17 cellular contexts compared by ENCODE assay signal in genomic region chr11:58061813-58062212, GRCh38. TPM values are rescaled to one million over a fixed set of nuclear protein-coding genes. Genes with fewer than 3 reads are reported as not detected.
A peak's percentile ranks its signal among the peaks of the same experiment; 100 is the strongest.
DNase-seq lines count a peak whose midpoint lies in the region; ATAC-seq and TF ChIP-seq lines count a peak whose summit lies in the region.
"Had no signal": no experiment of that assay in that cellular context is flagged by ENCODE, and none has a peak within 500 bp of the region (broad histone marks: within the 10 kb centered on the region; RNA-seq: fewer than 3 reads in every experiment).

No MANE protein-coding gene starts in this region.

- H3K36me3 ChIP-seq in stomach: no peaks in the 10 kb centered on the region
- H3K36me3 ChIP-seq: BLaER1 treated with 17β-estradiol and CSF1 and Interleukin-3, amounts not matched to agents 10 nM and 100 nM; left ventricle myocardium inferior had no signal

- no peak for TF ChIP-seq EP300 in stomach (IDR thresholded peaks at IDR 0.05)

- H3K9me3 ChIP-seq in stomach: no peaks in the 10 kb centered on the region
- H3K9me3 ChIP-seq: BLaER1 treated with 17β-estradiol and CSF1 and Interleukin-3, amounts not matched to agents 10 nM and 100 nM; left ventricle myocardium inferior had no signal

- TF ChIP-seq CTCF in fibroblast of mammary gland (conservative IDR thresholded peaks at IDR 0.05; ENCODE audit: control insufficient read depth, insufficient read depth, low read depth, low read length) (no peak), stomach (IDR thresholded peaks at IDR 0.05) (no peak)

- WGBS in stomach, 5 donors: 56 to 68% (median 60%) methylated on average over 6 of the region's 6 CpGs

- no peak overlapping the region for H3K27ac ChIP-seq in stomach
- H3K27ac ChIP-seq: BLaER1 treated with 17β-estradiol and CSF1 and Interleukin-3, amounts not matched to agents 10 nM and 100 nM; left ventricle myocardium inferior had no signal

- no peak for TF ChIP-seq POLR2A in stomach (IDR thresholded peaks at IDR 0.05)

- peaks cover 0 to 9% (median 7%) of the 10 kb centered on the region in 4 donors for H3K4me1 ChIP-seq in stomach

- no peak overlapping the region for H3K4me3 ChIP-seq in fibroblast of mammary gland (ENCODE audit: control insufficient read depth, low read depth, low read length)
- H3K4me3 ChIP-seq in stomach: no peak overlapping the region
- H3K4me3 ChIP-seq: BLaER1 treated with 17β-estradiol and CSF1 and Interleukin-3, amounts not matched to agents 10 nM and 100 nM; left ventricle myocardium inferior had no signal

- intact Hi-C loops in stomach (cut with DNase I; ENCODE audit: low total_unique reads): no loop called here

- H3K27me3 ChIP-seq in stomach: no peaks in the 10 kb centered on the region
- H3K27me3 ChIP-seq: BLaER1 treated with 17β-estradiol and CSF1 and Interleukin-3, amounts not matched to agents 10 nM and 100 nM had no signal

- ATAC-seq in GM18858 (IDR thresholded peaks at IDR 0.05; ENCODE audit: unreplicated experiment): peak; percentile 49
- ATAC-seq in GM18498 (IDR thresholded peaks at IDR 0.05; ENCODE audit: unreplicated experiment): no peak
- no peak for ATAC-seq in HG02981 (IDR thresholded peaks at IDR 0.05; ENCODE audit: unreplicated experiment)
- ATAC-seq: stimulated activated effector memory CD8-positive, alpha-beta T cell treated with anti-CD3 and anti-CD28 coated beads, Interleukin-12 subunit alpha, Interleukin-12 subunit beta, amount 100 ng/mL, for 72 hours had no signal

- DNase-seq in A172 (ENCODE audit: low spot score) (peak; percentile 40), OCI-M1 (lab: John Stamatoyannopoulos, UW) (peak; percentile 44), fibroblast of mammary gland (ENCODE audit: low read depth) (peak; percentile 93), stomach (no peak), NCI-H345 treated with DMSO at 0.1 percent for 48 hours (lab: John Stamatoyannopoulos, UW; ENCODE audit: unreplicated experiment) (no peak)
- DNase-seq: activated CD8-positive, alpha-beta memory T cell treated with anti-CD3 and anti-CD28 coated beads, Interleukin-2, amount 50 U/mL, for 4 hours; amniotic stem cell; left ventricle myocardium inferior; NCI-H2029 treated with DMSO at 0.1 percent for 48 hours; T1000 had no signal

RNA-seq across cellular contexts. Expression of gene OR6Q1, which starts 31.1 kb away (rescaled TPM):
- total RNA-seq in A172 (2014; rRNA removed; shearing (Covaris generic)): not detected in 2 replicates
- total RNA-seq in stomach: not detected
- polyA plus RNA-seq in stomach: not detected
- total RNA-seq: left ventricle myocardium inferior, neural crest cell, OCI-LY7 had no signal

RNA-seq across cellular contexts. Expression of gene OR9Q1, which starts 38.1 kb away (rescaled TPM):
- total RNA-seq in A172 (2014; rRNA removed; shearing (Covaris generic)): not detected in 2 replicates
- total RNA-seq in stomach: not detected
- polyA plus RNA-seq in stomach: not detected
- total RNA-seq: left ventricle myocardium inferior, neural crest cell, OCI-LY7 had no signal

Comparison
In these comparisons a context has a peak if more than half of its experiments do, and no peak if none do; other contexts are left out.
1. DNase-seq: peak in A172 (single experiment), OCI-M1 (single experiment) and fibroblast of mammary gland (single experiment); none in stomach (single experiment) and NCI-H345 treated with DMSO at 0.1 percent for 48 hours (single experiment).